8 cellular contexts compared by ENCODE assay signal in genomic region chr20:542777-543368, GRCh38. TPM values are rescaled to one million over a fixed set of nuclear protein-coding genes. Genes with fewer than 3 reads are reported as not detected.
DNase-seq lines count a peak whose midpoint lies in the region; ATAC-seq, FAIRE-seq and TF ChIP-seq lines count a peak whose summit lies in the region.

No MANE protein-coding gene starts in this region.

- H3K79me1 ChIP-seq in H1 (ENCODE audit: low read depth, low read length), result peaks cover 2% of the 10 kb centered on the region; the same call in 1 of the 2 replicates

- peak overlapping the region; percentile 96 for H3K56ac ChIP-seq in H1 (replicated peaks; ENCODE audit: insufficient read length, low read depth, low read length)

- peak overlapping the region; percentile 74; the same call in 1 of the 2 replicates for H2BK15ac ChIP-seq in H1 (ENCODE audit: low read length)

- H4K5ac ChIP-seq in H1 (ENCODE audit: insufficient read length, low read depth, low read length), result peak overlapping the region; percentile 18

- TF ChIP-seq POLR2A in H1 (IDR thresholded peaks at IDR 0.05; ENCODE audit: control extremely low read depth in 1 of 2, low read depth in 2 of 2, low read length in 2 of 2) (no peak), thyroid gland (IDR thresholded peaks at IDR 0.05) (no peak)

- CTCF ChIA-PET in H1 (lab: Charles Lee; ENCODE audit: partially characterized antibody), result interaction anchor here (1.1 to 2.4 kb wide), 5 partner anchors 20 to 131 kb away, joined by 3 to 8 read pairs (median 4); no protein-coding TSS in a partner anchor

- no peak overlapping the region for H2AFZ ChIP-seq in H1 (ENCODE audit: low read length)

- no peak overlapping the region for H3K23ac ChIP-seq in H1 (ENCODE audit: insufficient read length)

- H3K9ac ChIP-seq in H1 (replicated peaks in 1 of 4; ENCODE audit: extremely low read depth in 1 of 4, low read depth in 3 of 4, low read length in 3 of 4), result peak overlapping the region; percentile 94 to 98 (median 95)

- H3K36me3 ChIP-seq in H1 (ENCODE audit: control insufficient read depth in 2 of 4, insufficient read depth in 4 of 4, low read length in 3 of 4) (peaks cover 0 to 7% (median 2%) of the 10 kb centered on the region in 4 experiments; a peak in 2 of 8 replicates), muscle layer of duodenum (ENCODE audit: control insufficient read depth in 1 of 2, insufficient read depth in 2 of 2, low read length in 2 of 2) (no peaks in the 10 kb centered on the region), thyroid gland (no peaks in the 10 kb centered on the region)

- H3K79me2 ChIP-seq in H1 (ENCODE audit: control insufficient read depth in 1 of 2, insufficient read depth in 2 of 2, low read length in 2 of 2), result peaks cover 47 to 56% of the 10 kb centered on the region in 2 experiments

- H3K4me3 ChIP-seq in H1 (ENCODE audit: extremely low read depth in 1 of 4, insufficient read depth in 2 of 4, low read depth in 3 of 4, low read length in 4 of 4) (peak overlapping the region; percentile 89 to 95 (median 94)), muscle layer of duodenum (ENCODE audit: low read depth in 1 of 2, low read length in 2 of 2) (peak overlapping the region; percentile 61 to 95), thyroid gland (replicated peaks in 1 of 3) (peak overlapping the region; percentile 58 to 97 (median 90))

- H3K27ac ChIP-seq in VCaP, result peak overlapping the region; percentile 97
- peak overlapping the region; percentile 98; the same call in 1 of the 2 replicates for H3K27ac ChIP-seq in H1 (ENCODE audit: low read depth, low read length)
- peak overlapping the region; percentile 92 for H3K27ac ChIP-seq in muscle layer of duodenum (ENCODE audit: low read length)
- peak overlapping the region; percentile 87 to 97 (median 92) for H3K27ac ChIP-seq in thyroid gland

- peak overlapping the region; percentile 100; the same call in 1 of the 2 replicates for H4K8ac ChIP-seq in H1 (ENCODE audit: extremely low read depth, insufficient read depth, low read length)

- POLR2A ChIA-PET in H1 (lab: Charles Lee; ENCODE audit: partially characterized antibody), result interaction anchor here (0.6 to 3.4 kb wide), 36 partner anchors 9 to 413 kb away, joined by 3 to 24 read pairs (median 4); partner anchors contain the start of genes TBC1D20 and TCF15

- no peak for FAIRE-seq in H1 (lab: Jason Lieb, UNC)

- no peak overlapping the region for H2BK20ac ChIP-seq in H1 (ENCODE audit: low read length)

- no peak for TF ChIP-seq EP300 in H1 (IDR thresholded peaks at IDR 0.05; ENCODE audit: borderline replicate concordance in 1 of 2, low read depth in 2 of 2, low read length in 2 of 2)

- H3K9me3 ChIP-seq in H1 (ENCODE audit: insufficient read depth in 2 of 2, low read depth in 1 of 2, low read length in 1 of 2) (peaks cover 0 to 4% of the 10 kb centered on the region in 2 experiments; a peak in 2 of 4 replicates), muscle layer of duodenum (ENCODE audit: control insufficient read depth in 1 of 2, low read length in 2 of 2) (peaks cover 0 to 3% of the 10 kb centered on the region in 2 donors), thyroid gland (no peaks in the 10 kb centered on the region)

- H2AK5ac ChIP-seq in H1 (ENCODE audit: low read depth, low read length), result 0 out of 2 replicates have a peak overlapping the region, but pooled peaks have one; percentile 68

- DNase-seq in Right ventricle myocardium superior, result peak; percentile 49
- DNase-seq in cardiac septum (ENCODE audit: low spot score), result no peak
- no peak for DNase-seq in H1 (ENCODE audit: low read depth in 1 of 2, low spot score in 2 of 2)
- peak; percentile 27 to 44 for DNase-seq in thyroid gland
- no peak for DNase-seq in mesenteric fat pad (ENCODE audit: low spot score)

- H3K4me1 ChIP-seq in H1 (replicated peaks in 1 of 4; ENCODE audit: control insufficient read depth in 3 of 4, insufficient read depth in 4 of 4, low read length in 3 of 4), result peaks cover 2 to 8% (median 3%) of the 10 kb centered on the region in 4 experiments; a peak in 6 of 7 replicates
- peaks cover 18 to 26% of the 10 kb centered on the region in 2 donors for H3K4me1 ChIP-seq in muscle layer of duodenum (ENCODE audit: control insufficient read depth in 1 of 2, insufficient read depth in 2 of 2, low read length in 2 of 2)
- peaks cover 43 to 45% of the 10 kb centered on the region in 2 donors for H3K4me1 ChIP-seq in thyroid gland

- H4K91ac ChIP-seq in H1 (replicated peaks; ENCODE audit: insufficient read length, low read length), result peak overlapping the region; percentile 99

- peak; percentile 4 for ATAC-seq in Right ventricle myocardium superior (ENCODE audit: poor library complexity)
- peak; percentile 17 for ATAC-seq in HG03442 (IDR thresholded peaks at IDR 0.05; ENCODE audit: unreplicated experiment)

- intact Hi-C loops in Right ventricle myocardium superior (cut with DNase I) (no loop called here), cardiac septum (cut with DNase I) (loop anchor here (2.0 to 5.0 kb wide), 3 partner anchors 81 to 196 kb away; partner anchors contain the start of genes NRSN2, RBCK1 and TBC1D20), thyroid gland (cut with DNase I) (loop anchor here (10.0 kb wide), 1 partner anchor 58 kb away; no protein-coding TSS in a partner anchor)

- peaks cover 3 to 16% (median 11%) of the 10 kb centered on the region in 4 experiments; a peak in 5 of 7 replicates for H3K27me3 ChIP-seq in H1 (replicated peaks in 1 of 4; ENCODE audit: control insufficient read depth in 3 of 4, extremely low read depth in 1 of 4, insufficient read depth in 3 of 4, low read length in 3 of 4)
- no peaks in the 10 kb centered on the region for H3K27me3 ChIP-seq in muscle layer of duodenum (ENCODE audit: low read depth, low read length)
- no peaks in the 10 kb centered on the region for H3K27me3 ChIP-seq in thyroid gland

- TF ChIP-seq RAD21 in H1 (IDR thresholded peaks at IDR 0.05 in 1 of 2, conservative IDR thresholded peaks at IDR 0.05 in 1 of 2; ENCODE audit: low read depth in 2 of 2, low read length in 2 of 2), result no peak

- peaks cover 4% of the 10 kb centered on the region for H3K23me2 ChIP-seq in H1 (ENCODE audit: low read depth, low read length)

- H2BK12ac ChIP-seq in H1 (ENCODE audit: low read depth, low read length), result no peak overlapping the region

- no peak overlapping the region for H3K4ac ChIP-seq in H1 (replicated peaks; ENCODE audit: insufficient read length, low read depth, low read length)

- H4K20me1 ChIP-seq in H1 (replicated peaks in 1 of 2; ENCODE audit: control insufficient read depth in 1 of 2, insufficient read depth in 2 of 2, low read length in 2 of 2), result peaks cover 21 to 34% of the 10 kb centered on the region in 2 experiments

- no peak overlapping the region for H2BK120ac ChIP-seq in H1 (replicated peaks; ENCODE audit: low read depth, low read length)

- H2BK5ac ChIP-seq in H1 (ENCODE audit: low read depth, low read length), result peak overlapping the region; percentile 99

- peak overlapping the region; percentile 62 to 66 for H3K4me2 ChIP-seq in H1 (ENCODE audit: insufficient read depth in 1 of 2, low read depth in 2 of 2, low read length in 2 of 2)

- TF ChIP-seq CTCF in VCaP (conservative IDR thresholded peaks at IDR 0.05), result no peak
- TF ChIP-seq CTCF in H1 (IDR thresholded peaks at IDR 0.05; ENCODE audit: control extremely low read depth in 1 of 3, insufficient read depth in 1 of 3, low read depth in 1 of 3, low read length in 3 of 3), result no peak
- TF ChIP-seq CTCF in thyroid gland (IDR thresholded peaks at IDR 0.05), result no peak

- no peak overlapping the region for H3K14ac ChIP-seq in H1 (ENCODE audit: insufficient read length)

- WGBS in H1 (ENCODE audit: extremely low coverage in 1 of 2, insufficient coverage in 1 of 2, insufficient read length in 1 of 2, insufficient replicate concordance in 2 of 2, low coverage in 1 of 2, low lambda C conversion rate in 2 of 2, missing lambda C conversion rate in 1 of 2), 2 experiments, result 5% methylated on average over 4 of the region's 12 CpGs; no CpG with 5 or more reads in 1 of the 2 experiments
- WGBS in thyroid gland, 2 donors, result 1 to 2% methylated on average over 11 to 12 of the region's 12 CpGs

- H3K18ac ChIP-seq in H1 (ENCODE audit: extremely low read depth, low read length), result peak overlapping the region; percentile 96; the same call in 1 of the 2 replicates

TF ChIP-seq in H1, 55 proteins besides CTCF, POLR2A, EP300 and RAD21:
- TF ChIP-seq POU5F1 (IDR thresholded peaks at IDR 0.05; ENCODE audit: low read depth, low read length), result no peak
- no peak for TF ChIP-seq CHD1 (IDR thresholded peaks at IDR 0.05; ENCODE audit: low read depth, low read length)
- TF ChIP-seq RNF2 (IDR thresholded peaks at IDR 0.05; ENCODE audit: borderline replicate concordance, low read depth, low read length, missing control alignments, poor library complexity, severe bottlenecking), result no peak
- no peak for TF ChIP-seq NANOG (IDR thresholded peaks at IDR 0.05; ENCODE audit: insufficient read depth, low read depth, low read length, poor library complexity, severe bottlenecking)
- TF ChIP-seq CBX8 (IDR thresholded peaks at IDR 0.05; ENCODE audit: borderline replicate concordance, low read depth, low read length), result no peak
- TF ChIP-seq RFX5 (IDR thresholded peaks at IDR 0.05; ENCODE audit: borderline replicate concordance, low read depth, low read length), result no peak
- no peak for TF ChIP-seq CEBPB (IDR thresholded peaks at IDR 0.05; ENCODE audit: low read depth, low read length)
- no peak for TF ChIP-seq GTF2F1 (IDR thresholded peaks at IDR 0.05; ENCODE audit: borderline replicate concordance, low read depth, low read length)
- no peak for TF ChIP-seq POLR2AphosphoS5 (IDR thresholded peaks at IDR 0.05; ENCODE audit: low read depth, low read length)
- no peak for TF ChIP-seq FOSL1 (IDR thresholded peaks at IDR 0.05; ENCODE audit: insufficient read depth, low read depth, low read length)
- TF ChIP-seq BCL11A (IDR thresholded peaks at IDR 0.05; ENCODE audit: low read depth in 2 of 2, low read length in 2 of 2), result no peak

RNA-seq across cellular contexts. Expression of gene CSNK2A1, which starts 0.7 kb away (rescaled TPM):
- total RNA-seq in Right ventricle myocardium superior (103 TPM), cardiac septum (111 TPM), thyroid gland (100 to 1,000 TPM in 3 of 4 donors, 10 to 100 TPM in 1; 88.0 to 153 (median 105) TPM), mesenteric fat pad (132 TPM)
- total RNA-seq in H1 (2021; fragmentation: NEBNext Ultra II Directional; extraction: Animal tissue kit (Norgen Biotek cat#: 25700)), result 247 and 260 TPM in 2 replicates
- polyA plus RNA-seq in H1 (2011; rRNA removed), result 107 and 117 TPM in 2 replicates
- polyA plus RNA-seq in H1 (2011; cell fraction: cytosol; rRNA removed), result 132 TPM
- polyA plus RNA-seq in H1 (2011; cell fraction: nucleus; rRNA removed), result 111 TPM
- 137 to 164 TPM (median 152 TPM) in 4 replicates for polyA plus RNA-seq in H1 (2012, experiment 1 of 2)
- polyA plus RNA-seq in H1 (2012, experiment 2 of 2), result 47.5 TPM
- polyA plus RNA-seq in H1 (2013, experiment 1 of 2), result 165 TPM
- 173 TPM for polyA plus RNA-seq in H1 (2013, experiment 2 of 2)
- polyA minus RNA-seq in H1 (2011; rRNA and poly(A)+ RNA removed), result 267 and 364 TPM in 2 replicates
- polyA minus RNA-seq in H1 (2011; cell fraction: cytosol; rRNA and poly(A)+ RNA removed), result 136 TPM
- polyA minus RNA-seq in H1 (2011; cell fraction: nucleus; rRNA and poly(A)+ RNA removed), result 196 TPM

Comparison
In these comparisons a context has a peak if more than half of its experiments do, and no peak if none do; other contexts are left out.
1. DNase-seq: peak in Right ventricle myocardium superior (single experiment) and thyroid gland (2 of 2); none in cardiac septum (single experiment), H1 (0 of 2) and mesenteric fat pad (single experiment).
2. Peak in every context shown above with its lines, with median percentiles within 50 percentile points of each other: H3K27ac ChIP-seq and H3K4me3 ChIP-seq.